ENCODE assay signal across 1 cellular context in the genomic region with DNA sequence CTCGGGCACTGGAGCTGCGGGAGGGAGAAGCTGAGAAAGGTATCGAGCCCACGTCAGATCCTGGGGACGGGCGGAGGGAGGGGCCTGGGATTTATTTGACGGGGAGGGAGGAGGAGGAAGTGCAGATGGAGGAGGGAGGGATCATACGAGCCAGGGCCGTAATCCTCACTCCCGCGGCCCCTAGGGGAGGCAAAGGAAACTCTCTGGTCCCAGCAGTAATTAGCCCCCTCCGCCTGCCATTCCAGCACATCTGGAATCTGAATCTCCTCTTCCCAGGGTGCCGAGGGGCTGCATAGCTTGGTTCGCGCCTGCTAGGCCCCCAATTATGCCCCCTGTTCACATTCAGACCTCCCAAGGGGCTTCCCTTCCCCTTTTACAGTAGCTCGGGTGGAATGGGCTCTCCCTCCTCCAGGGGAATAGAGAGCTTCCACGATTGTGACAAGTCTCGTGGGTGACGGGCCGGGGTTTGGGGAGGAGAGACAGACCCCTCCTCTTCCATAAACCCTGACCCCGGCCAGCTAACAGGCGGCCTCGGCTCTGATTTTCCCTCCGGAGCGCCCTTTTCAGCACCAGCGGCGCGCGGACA.
TF ChIP-seq lines count a peak whose summit lies in the region.

A gene (minus strand): TSS at position 35 of the 586 bp plus-strand sequence. CDS start 531 bp downstream, outside the sequence.

TF ChIP-seq in HEK293, 187 proteins besides CTCF, POLR2A, EP300 and RAD21 (continued from another document and continues in another):
- TF ChIP-seq, protein P1, sequence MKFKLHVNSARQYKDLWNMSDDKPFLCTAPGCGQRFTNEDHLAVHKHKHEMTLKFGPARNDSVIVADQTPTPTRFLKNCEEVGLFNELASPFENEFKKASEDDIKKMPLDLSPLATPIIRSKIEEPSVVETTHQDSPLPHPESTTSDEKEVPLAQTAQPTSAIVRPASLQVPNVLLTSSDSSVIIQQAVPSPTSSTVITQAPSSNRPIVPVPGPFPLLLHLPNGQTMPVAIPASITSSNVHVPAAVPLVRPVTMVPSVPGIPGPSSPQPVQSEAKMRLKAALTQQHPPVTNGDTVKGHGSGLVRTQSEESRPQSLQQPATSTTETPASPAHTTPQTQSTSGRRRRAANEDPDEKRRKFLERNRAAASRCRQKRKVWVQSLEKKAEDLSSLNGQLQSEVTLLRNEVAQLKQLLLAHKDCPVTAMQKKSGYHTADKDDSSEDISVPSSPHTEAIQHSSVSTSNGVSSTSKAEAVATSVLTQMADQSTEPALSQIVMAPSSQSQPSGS (tag by site-specific recombination; IDR thresholded peaks at IDR 0.05; ENCODE audit: low read depth) = no peak
- no peak for TF ChIP-seq ZNF221 (tag by site-specific recombination; IDR thresholded peaks at IDR 0.05; ENCODE audit: borderline replicate concordance)
- TF ChIP-seq ZNF223 (tag by site-specific recombination; IDR thresholded peaks at IDR 0.05) = no peak
- no peak for TF ChIP-seq ZSCAN30 (tag by site-specific recombination; IDR thresholded peaks at IDR 0.05)
- TF ChIP-seq, protein P2, sequence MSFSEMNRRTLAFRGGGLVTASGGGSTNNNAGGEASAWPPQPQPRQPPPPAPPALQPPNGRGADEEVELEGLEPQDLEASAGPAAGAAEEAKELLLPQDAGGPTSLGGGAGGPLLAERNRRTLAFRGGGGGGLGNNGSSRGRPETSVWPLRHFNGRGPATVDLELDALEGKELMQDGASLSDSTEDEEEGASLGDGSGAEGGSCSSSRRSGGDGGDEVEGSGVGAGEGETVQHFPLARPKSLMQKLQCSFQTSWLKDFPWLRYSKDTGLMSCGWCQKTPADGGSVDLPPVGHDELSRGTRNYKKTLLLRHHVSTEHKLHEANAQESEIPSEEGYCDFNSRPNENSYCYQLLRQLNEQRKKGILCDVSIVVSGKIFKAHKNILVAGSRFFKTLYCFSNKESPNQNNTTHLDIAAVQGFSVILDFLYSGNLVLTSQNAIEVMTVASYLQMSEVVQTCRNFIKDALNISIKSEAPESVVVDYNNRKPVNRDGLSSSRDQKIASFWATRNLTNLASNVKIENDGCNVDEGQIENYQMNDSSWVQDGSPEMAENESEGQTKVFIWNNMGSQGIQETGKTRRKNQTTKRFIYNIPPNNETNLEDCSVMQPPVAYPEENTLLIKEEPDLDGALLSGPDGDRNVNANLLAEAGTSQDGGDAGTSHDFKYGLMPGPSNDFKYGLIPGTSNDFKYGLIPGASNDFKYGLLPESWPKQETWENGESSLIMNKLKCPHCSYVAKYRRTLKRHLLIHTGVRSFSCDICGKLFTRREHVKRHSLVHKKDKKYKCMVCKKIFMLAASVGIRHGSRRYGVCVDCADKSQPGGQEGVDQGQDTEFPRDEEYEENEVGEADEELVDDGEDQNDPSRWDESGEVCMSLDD (tag by site-specific recombination; IDR thresholded peaks at IDR 0.05) = no peak
- TF ChIP-seq ZFP3 (tag by site-specific recombination; IDR thresholded peaks at IDR 0.05; ENCODE audit: low read depth) = no peak
- TF ChIP-seq ZNF341 (tag by site-specific recombination; IDR thresholded peaks at IDR 0.05; ENCODE audit: low read depth) = peak; percentile 93
- TF ChIP-seq, protein P3, sequence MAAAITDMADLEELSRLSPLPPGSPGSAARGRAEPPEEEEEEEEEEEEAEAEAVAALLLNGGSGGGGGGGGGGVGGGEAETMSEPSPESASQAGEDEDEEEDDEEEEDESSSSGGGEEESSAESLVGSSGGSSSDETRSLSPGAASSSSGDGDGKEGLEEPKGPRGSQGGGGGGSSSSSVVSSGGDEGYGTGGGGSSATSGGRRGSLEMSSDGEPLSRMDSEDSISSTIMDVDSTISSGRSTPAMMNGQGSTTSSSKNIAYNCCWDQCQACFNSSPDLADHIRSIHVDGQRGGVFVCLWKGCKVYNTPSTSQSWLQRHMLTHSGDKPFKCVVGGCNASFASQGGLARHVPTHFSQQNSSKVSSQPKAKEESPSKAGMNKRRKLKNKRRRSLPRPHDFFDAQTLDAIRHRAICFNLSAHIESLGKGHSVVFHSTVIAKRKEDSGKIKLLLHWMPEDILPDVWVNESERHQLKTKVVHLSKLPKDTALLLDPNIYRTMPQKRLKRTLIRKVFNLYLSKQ (tag by site-specific recombination; IDR thresholded peaks at IDR 0.05; ENCODE audit: borderline replicate concordance) = no peak
- TF ChIP-seq, protein P4, sequence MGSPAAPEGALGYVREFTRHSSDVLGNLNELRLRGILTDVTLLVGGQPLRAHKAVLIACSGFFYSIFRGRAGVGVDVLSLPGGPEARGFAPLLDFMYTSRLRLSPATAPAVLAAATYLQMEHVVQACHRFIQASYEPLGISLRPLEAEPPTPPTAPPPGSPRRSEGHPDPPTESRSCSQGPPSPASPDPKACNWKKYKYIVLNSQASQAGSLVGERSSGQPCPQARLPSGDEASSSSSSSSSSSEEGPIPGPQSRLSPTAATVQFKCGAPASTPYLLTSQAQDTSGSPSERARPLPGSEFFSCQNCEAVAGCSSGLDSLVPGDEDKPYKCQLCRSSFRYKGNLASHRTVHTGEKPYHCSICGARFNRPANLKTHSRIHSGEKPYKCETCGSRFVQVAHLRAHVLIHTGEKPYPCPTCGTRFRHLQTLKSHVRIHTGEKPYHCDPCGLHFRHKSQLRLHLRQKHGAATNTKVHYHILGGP (tag by site-specific recombination; IDR thresholded peaks at IDR 0.05) = no peak
- peak; percentile 68 for TF ChIP-seq ZNF629 (tag by site-specific recombination; IDR thresholded peaks at IDR 0.05)
- TF ChIP-seq ZNF777 (tag by site-specific recombination; IDR thresholded peaks at IDR 0.05; ENCODE audit: borderline replicate concordance) = no peak
- no peak; the same call in 1 of the 2 replicates for TF ChIP-seq ZNF324 (tag by site-specific recombination; IDR thresholded peaks at IDR 0.05)
- no peak for TF ChIP-seq SCRT2 (tag by site-specific recombination; IDR thresholded peaks at IDR 0.05)
- TF ChIP-seq, protein P5, sequence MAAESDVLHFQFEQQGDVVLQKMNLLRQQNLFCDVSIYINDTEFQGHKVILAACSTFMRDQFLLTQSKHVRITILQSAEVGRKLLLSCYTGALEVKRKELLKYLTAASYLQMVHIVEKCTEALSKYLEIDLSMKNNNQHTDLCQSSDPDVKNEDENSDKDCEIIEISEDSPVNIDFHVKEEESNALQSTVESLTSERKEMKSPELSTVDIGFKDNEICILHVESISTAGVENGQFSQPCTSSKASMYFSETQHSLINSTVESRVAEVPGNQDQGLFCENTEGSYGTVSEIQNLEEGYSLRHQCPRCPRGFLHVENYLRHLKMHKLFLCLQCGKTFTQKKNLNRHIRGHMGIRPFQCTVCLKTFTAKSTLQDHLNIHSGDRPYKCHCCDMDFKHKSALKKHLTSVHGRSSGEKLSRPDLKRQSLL (tag by site-specific recombination; IDR thresholded peaks at IDR 0.05) = no peak
- no peak; the same call in 1 of the 2 replicates for TF ChIP-seq ZBTB8A (tag by site-specific recombination; IDR thresholded peaks at IDR 0.05)
- TF ChIP-seq ZNF514 (tag by site-specific recombination; IDR thresholded peaks at IDR 0.05) = no peak
- TF ChIP-seq ZNF561 (tag by site-specific recombination; IDR thresholded peaks at IDR 0.05; ENCODE audit: borderline replicate concordance) = 0 out of 2 replicates have a peak, but pooled peaks have one; percentile 23
- TF ChIP-seq, protein P6, sequence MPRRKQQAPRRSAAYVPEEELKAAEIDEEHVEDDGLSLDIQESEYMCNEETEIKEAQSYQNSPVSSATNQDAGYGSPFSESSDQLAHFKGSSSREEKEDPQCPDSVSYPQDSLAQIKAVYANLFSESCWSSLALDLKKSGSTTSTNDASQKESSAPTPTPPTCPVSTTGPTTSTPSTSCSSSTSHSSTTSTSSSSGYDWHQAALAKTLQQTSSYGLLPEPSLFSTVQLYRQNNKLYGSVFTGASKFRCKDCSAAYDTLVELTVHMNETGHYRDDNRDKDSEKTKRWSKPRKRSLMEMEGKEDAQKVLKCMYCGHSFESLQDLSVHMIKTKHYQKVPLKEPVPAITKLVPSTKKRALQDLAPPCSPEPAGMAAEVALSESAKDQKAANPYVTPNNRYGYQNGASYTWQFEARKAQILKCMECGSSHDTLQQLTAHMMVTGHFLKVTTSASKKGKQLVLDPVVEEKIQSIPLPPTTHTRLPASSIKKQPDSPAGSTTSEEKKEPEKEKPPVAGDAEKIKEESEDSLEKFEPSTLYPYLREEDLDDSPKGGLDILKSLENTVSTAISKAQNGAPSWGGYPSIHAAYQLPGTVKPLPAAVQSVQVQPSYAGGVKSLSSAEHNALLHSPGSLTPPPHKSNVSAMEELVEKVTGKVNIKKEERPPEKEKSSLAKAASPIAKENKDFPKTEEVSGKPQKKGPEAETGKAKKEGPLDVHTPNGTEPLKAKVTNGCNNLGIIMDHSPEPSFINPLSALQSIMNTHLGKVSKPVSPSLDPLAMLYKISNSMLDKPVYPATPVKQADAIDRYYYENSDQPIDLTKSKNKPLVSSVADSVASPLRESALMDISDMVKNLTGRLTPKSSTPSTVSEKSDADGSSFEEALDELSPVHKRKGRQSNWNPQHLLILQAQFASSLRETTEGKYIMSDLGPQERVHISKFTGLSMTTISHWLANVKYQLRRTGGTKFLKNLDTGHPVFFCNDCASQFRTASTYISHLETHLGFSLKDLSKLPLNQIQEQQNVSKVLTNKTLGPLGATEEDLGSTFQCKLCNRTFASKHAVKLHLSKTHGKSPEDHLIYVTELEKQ (tag by site-specific recombination; IDR thresholded peaks at IDR 0.05; ENCODE audit: borderline replicate concordance) = no peak
- no peak for TF ChIP-seq ZNF114 (tag by site-specific recombination; IDR thresholded peaks at IDR 0.05)
- TF ChIP-seq ZNF830 (tag by site-specific recombination; IDR thresholded peaks at IDR 0.05; ENCODE audit: low read depth) = no peak
- peak; percentile 91 for TF ChIP-seq ZBTB20 (tag by site-specific recombination; IDR thresholded peaks at IDR 0.05)
- TF ChIP-seq KLF7 (tag by site-specific recombination; IDR thresholded peaks at IDR 0.05; ENCODE audit: borderline replicate concordance) = no peak
- TF ChIP-seq, protein P7, sequence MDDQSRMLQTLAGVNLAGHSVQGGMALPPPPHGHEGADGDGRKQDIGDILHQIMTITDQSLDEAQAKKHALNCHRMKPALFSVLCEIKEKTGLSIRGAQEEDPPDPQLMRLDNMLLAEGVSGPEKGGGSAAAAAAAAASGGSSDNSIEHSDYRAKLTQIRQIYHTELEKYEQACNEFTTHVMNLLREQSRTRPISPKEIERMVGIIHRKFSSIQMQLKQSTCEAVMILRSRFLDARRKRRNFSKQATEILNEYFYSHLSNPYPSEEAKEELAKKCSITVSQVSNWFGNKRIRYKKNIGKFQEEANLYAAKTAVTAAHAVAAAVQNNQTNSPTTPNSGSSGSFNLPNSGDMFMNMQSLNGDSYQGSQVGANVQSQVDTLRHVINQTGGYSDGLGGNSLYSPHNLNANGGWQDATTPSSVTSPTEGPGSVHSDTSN (CRISPR knock-in tag; IDR thresholded peaks at IDR 0.05) = peak; percentile 91; the same call in 1 of the 2 replicates
- TF ChIP-seq ZNF521 (tag by site-specific recombination; IDR thresholded peaks at IDR 0.05) = no peak
- no peak for TF ChIP-seq ZNF211 (tag by site-specific recombination; IDR thresholded peaks at IDR 0.05; ENCODE audit: low read depth)
- TF ChIP-seq ZNF621 (tag by site-specific recombination; IDR thresholded peaks at IDR 0.05) = no peak
- peak; percentile 8; the same call in 1 of the 2 replicates for TF ChIP-seq ZNF10 (tag by site-specific recombination; IDR thresholded peaks at IDR 0.05)
- TF ChIP-seq ZBTB21 (tag by site-specific recombination; IDR thresholded peaks at IDR 0.05) = peak; percentile 33; the same call in 1 of the 2 replicates
- TF ChIP-seq ZNF184 (tag by site-specific recombination; IDR thresholded peaks at IDR 0.05) = no peak
- TF ChIP-seq ZNF157 (tag by site-specific recombination; IDR thresholded peaks at IDR 0.05) = no peak
- TF ChIP-seq ZEB2 (tag by site-specific recombination; IDR thresholded peaks at IDR 0.05) = peak; percentile 56
- TF ChIP-seq, protein P8, sequence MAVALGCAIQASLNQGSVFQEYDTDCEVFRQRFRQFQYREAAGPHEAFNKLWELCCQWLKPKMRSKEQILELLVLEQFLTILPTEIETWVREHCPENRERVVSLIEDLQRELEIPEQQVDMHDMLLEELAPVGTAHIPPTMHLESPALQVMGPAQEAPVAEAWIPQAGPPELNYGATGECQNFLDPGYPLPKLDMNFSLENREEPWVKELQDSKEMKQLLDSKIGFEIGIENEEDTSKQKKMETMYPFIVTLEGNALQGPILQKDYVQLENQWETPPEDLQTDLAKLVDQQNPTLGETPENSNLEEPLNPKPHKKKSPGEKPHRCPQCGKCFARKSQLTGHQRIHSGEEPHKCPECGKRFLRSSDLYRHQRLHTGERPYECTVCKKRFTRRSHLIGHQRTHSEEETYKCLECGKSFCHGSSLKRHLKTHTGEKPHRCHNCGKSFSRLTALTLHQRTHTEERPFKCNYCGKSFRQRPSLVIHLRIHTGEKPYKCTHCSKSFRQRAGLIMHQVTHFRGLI (tag by site-specific recombination; IDR thresholded peaks at IDR 0.05) = no peak
- no peak for TF ChIP-seq MEIS1 (CRISPR knock-in tag; IDR thresholded peaks at IDR 0.05; ENCODE audit: borderline replicate concordance)
- no peak for TF ChIP-seq ZNF23 (tag by site-specific recombination; IDR thresholded peaks at IDR 0.05; ENCODE audit: borderline replicate concordance)
- no peak for TF ChIP-seq ZFP69B (tag by site-specific recombination; IDR thresholded peaks at IDR 0.05)
- no peak for TF ChIP-seq YY2 (tag by site-specific recombination; IDR thresholded peaks at IDR 0.05)
- TF ChIP-seq, protein P9, sequence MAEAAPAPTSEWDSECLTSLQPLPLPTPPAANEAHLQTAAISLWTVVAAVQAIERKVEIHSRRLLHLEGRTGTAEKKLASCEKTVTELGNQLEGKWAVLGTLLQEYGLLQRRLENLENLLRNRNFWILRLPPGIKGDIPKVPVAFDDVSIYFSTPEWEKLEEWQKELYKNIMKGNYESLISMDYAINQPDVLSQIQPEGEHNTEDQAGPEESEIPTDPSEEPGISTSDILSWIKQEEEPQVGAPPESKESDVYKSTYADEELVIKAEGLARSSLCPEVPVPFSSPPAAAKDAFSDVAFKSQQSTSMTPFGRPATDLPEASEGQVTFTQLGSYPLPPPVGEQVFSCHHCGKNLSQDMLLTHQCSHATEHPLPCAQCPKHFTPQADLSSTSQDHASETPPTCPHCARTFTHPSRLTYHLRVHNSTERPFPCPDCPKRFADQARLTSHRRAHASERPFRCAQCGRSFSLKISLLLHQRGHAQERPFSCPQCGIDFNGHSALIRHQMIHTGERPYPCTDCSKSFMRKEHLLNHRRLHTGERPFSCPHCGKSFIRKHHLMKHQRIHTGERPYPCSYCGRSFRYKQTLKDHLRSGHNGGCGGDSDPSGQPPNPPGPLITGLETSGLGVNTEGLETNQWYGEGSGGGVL (tag by site-specific recombination; IDR thresholded peaks at IDR 0.05) = peak; percentile 96
- no peak for TF ChIP-seq ZNF426 (tag by site-specific recombination; IDR thresholded peaks at IDR 0.05)
- no peak for TF ChIP-seq ZNF174 (tag by site-specific recombination; IDR thresholded peaks at IDR 0.05)
- TF ChIP-seq KLF10 (tag by site-specific recombination; IDR thresholded peaks at IDR 0.05) = no peak
- TF ChIP-seq MZF1 (tag by site-specific recombination; IDR thresholded peaks at IDR 0.05; ENCODE audit: borderline replicate concordance) = no peak
- TF ChIP-seq REPIN1 (tag by site-specific recombination; IDR thresholded peaks at IDR 0.05; ENCODE audit: low read depth) = 0 out of 2 replicates have a peak, but pooled peaks have one; percentile 17
- TF ChIP-seq ZNF792 (tag by site-specific recombination; IDR thresholded peaks at IDR 0.05) = no peak
- TF ChIP-seq ZNF391 (tag by site-specific recombination; IDR thresholded peaks at IDR 0.05; ENCODE audit: borderline replicate concordance, low read depth) = no peak
